Comparison of ENCODE assay signal across 32 cellular contexts in genomic region chrX:129316461-129316860, GRCh38.
"Had no signal": no experiment of that assay in that cellular context is flagged by ENCODE, and none has a peak within 500 bp of the region (broad histone marks: within the 10 kb centered on the region; RNA-seq: fewer than 3 reads in every experiment).

No MANE protein-coding gene starts in this region.

- H3K27ac ChIP-seq: ascending aorta, body of pancreas, brain microvascular endothelial cell, breast epithelium, VCaP had no signal

- H3K4me1 ChIP-seq: ascending aorta, body of pancreas, breast epithelium had no signal

- H3K4me3 ChIP-seq: ascending aorta, body of pancreas, breast epithelium had no signal

- H3K27me3 ChIP-seq: ascending aorta, body of pancreas, brain microvascular endothelial cell had no signal

- ATAC-seq: activated CD8-positive, alpha-beta T cell treated with anti-CD3 and anti-CD28 coated beads for 36 hours; activated naive CD4-positive, alpha-beta T cell treated with anti-CD3 and anti-CD28 coated beads, Interleukin-2, amount 50 U/mL, for 72 hours; activated T-cell treated with anti-CD3 and anti-CD28 coated beads, Interleukin-2, amount 50 U/mL, for 4 hours; activated T-cell treated with anti-CD3 and anti-CD28 coated beads, Interleukin-2, amount 50 U/mL, for 72 hours; activated T-helper 17 cell treated with anti-CD3 and anti-CD28 coated beads, Interleukin-2, amount 50 U/mL, for 72 hours; body of pancreas had no signal

- H3K36me3 ChIP-seq: ascending aorta, brain microvascular endothelial cell, breast epithelium had no signal

- H3K9me3 ChIP-seq: ascending aorta, body of pancreas, breast epithelium had no signal

- DNase-seq: activated B cell treated with CpG ODN at 0.5 μM for 24 hours; activated CD4-positive, alpha-beta memory T cell treated with anti-CD3 and anti-CD28 coated beads for 36 hours; activated CD4-positive, alpha-beta T cell treated with anti-CD3 and anti-CD28 coated beads for 4 hours; activated CD4-positive, alpha-beta T cell treated with anti-CD3 and anti-CD28 coated beads, Interleukin-2, amount 10 ng/mL, durations not matched to agents 24 days and 14 days; activated CD4-positive, alpha-beta T cell treated with anti-CD3 and anti-CD28 coated beads, Interleukin-2, amount 50 U/mL, for 1 hour; activated CD4-positive, alpha-beta T cell treated with anti-CD3 and anti-CD28 coated beads, Interleukin-2, amount 50 U/mL, for 4 hours; activated CD4-positive, CD25-positive, alpha-beta regulatory T cell treated with anti-CD3 and anti-CD28 coated beads, Interleukin-2, amount 50 U/mL, for 72 hours; activated CD8-positive, alpha-beta memory T cell treated with anti-CD3 and anti-CD28 coated beads, Interleukin-2, amount 50 U/mL, for 4 hours; activated CD8-positive, alpha-beta T cell treated with anti-CD3 and anti-CD28 coated beads for 36 hours; activated effector memory CD4-positive, alpha-beta T cell treated with anti-CD3 and anti-CD28 coated beads, Interleukin-2, amount 50 U/mL, for 16 hours; activated gamma-delta T cell treated with Interleukin-2 at 50 U/mL for 16 hours; activated naive CD4-positive, alpha-beta T cell; activated naive CD4-positive, alpha-beta T cell treated with anti-CD3 and anti-CD28 coated beads for 36 hours; activated naive CD4-positive, alpha-beta T cell treated with anti-CD3 and anti-CD28 coated beads, Interleukin-2, amount 50 U/mL, for 16 hours; activated naive CD8-positive, alpha-beta T cell treated with anti-CD3 and anti-CD28 coated beads for 36 hours; activated T-cell treated with anti-CD3 and anti-CD28 coated beads for 4 hours; activated T-cell treated with anti-CD3 and anti-CD28 coated beads, Interleukin-2, amount 50 U/mL, for 1 hour; activated T-cell treated with anti-CD3 and anti-CD28 coated beads, Interleukin-2, amount 50 U/mL, for 4 hours; activated T-cell treated with anti-CD3 and anti-CD28 coated beads, Interleukin-2, amount 50 U/mL, for 72 hours; amygdala; anterior cingulate cortex; body of pancreas; brain microvascular endothelial cell; cerebellar nuclear complex; T-helper 1 cell; T-helper 2 cell; T-helper 9 cell had no signal
